Comparison of ENCODE assay signal across 8 cellular contexts in the genomic region with DNA sequence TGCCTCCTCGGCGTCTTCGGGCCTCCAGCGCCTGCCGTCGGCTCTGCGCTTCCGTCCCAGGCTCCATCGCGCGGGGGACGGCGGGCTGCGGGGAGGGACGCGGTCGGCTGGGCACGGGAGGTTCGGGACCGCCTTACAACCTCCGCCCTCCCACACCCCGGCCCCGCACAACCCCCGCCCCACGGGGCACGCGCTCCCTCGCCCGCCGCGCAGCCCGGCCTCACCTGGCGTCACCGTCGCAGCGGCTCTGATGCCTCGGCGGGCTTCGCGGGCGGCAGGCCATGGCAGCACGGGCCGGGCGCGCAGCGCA. TPM values are rescaled to one million over a fixed set of nuclear protein-coding genes. Genes with fewer than 3 reads are reported as not detected.
DNase-seq lines count a peak whose midpoint lies in the region; ATAC-seq and TF ChIP-seq lines count a peak whose summit lies in the region.

No MANE protein-coding gene starts in this region.

- TF ChIP-seq CTCF in DND-41 (IDR thresholded peaks at IDR 0.05; ENCODE audit: borderline replicate concordance, extremely low read depth, low read length, poor library complexity, severe bottlenecking) (no peak), thoracic aorta (IDR thresholded peaks at IDR 0.05) (no peak)

- peak overlapping the region; percentile 82 for H3K4me2 ChIP-seq in DND-41 (ENCODE audit: insufficient read depth, low read length)

- POLR2A ChIA-PET in activated naive CD8-positive, alpha-beta T cell treated with anti-CD3 and anti-CD28 coated beads, Interleukin-2, amount 10 ng/mL, durations not matched to agents 7 days and 5 days (lab: Charles Lee), result interaction anchor here (0.6 to 7.1 kb wide), 18 partner anchors 8 to 757 kb away, joined by 3 to 148 read pairs (median 4); a partner anchor contains a TSS

- H3K9me3 Mint-ChIP-seq in activated naive CD8-positive, alpha-beta T cell treated with anti-CD3 and anti-CD28 coated beads, Interleukin-2, amount 10 ng/mL, durations not matched to agents 7 days and 5 days, result no peaks in the 10 kb centered on the region

- DNase-seq in DND-41 (no peak), iPS-NIHi7 (ENCODE audit: extremely low spot score) (peak; percentile 43), thoracic aorta (ENCODE audit: low spot score) (no peak), AG08395 (ENCODE audit: low spot score) (no peak), D341Med (ENCODE audit: low spot score) (no peak)
- DNase-seq in activated naive CD8-positive, alpha-beta T cell treated with anti-CD3 and anti-CD28 coated beads, Interleukin-2, amount 10 ng/mL, durations not matched to agents 7 days and 5 days, result no peak

- H3K36me3 Mint-ChIP-seq in activated naive CD8-positive, alpha-beta T cell treated with anti-CD3 and anti-CD28 coated beads, Interleukin-2, amount 10 ng/mL, durations not matched to agents 7 days and 5 days, result peaks cover 25% of the 10 kb centered on the region

- peak overlapping the region; percentile 96 for H3K4me3 Mint-ChIP-seq in activated naive CD8-positive, alpha-beta T cell treated with anti-CD3 and anti-CD28 coated beads, Interleukin-2, amount 10 ng/mL, durations not matched to agents 7 days and 5 days

- H3K9me3 ChIP-seq in DND-41 (ENCODE audit: insufficient read depth, low read length, severe bottlenecking), result no peaks in the 10 kb centered on the region
- no peaks in the 10 kb centered on the region for H3K9me3 ChIP-seq in thoracic aorta

- peak overlapping the region; percentile 82 for H2AFZ ChIP-seq in DND-41 (ENCODE audit: low read depth, low read length)

- H3K27me3 ChIP-seq in DND-41 (ENCODE audit: insufficient read depth, low read length, poor library complexity) (no peaks in the 10 kb centered on the region), thoracic aorta (replicated peaks; ENCODE audit: insufficient read depth) (no peaks in the 10 kb centered on the region)

- H3K79me2 ChIP-seq in DND-41 (ENCODE audit: insufficient read depth, low read length), result peaks cover 96% of the 10 kb centered on the region

- H3K9ac ChIP-seq in DND-41 (ENCODE audit: low read depth, low read length), result peak overlapping the region; percentile 80

- H3K4me1 Mint-ChIP-seq in activated naive CD8-positive, alpha-beta T cell treated with anti-CD3 and anti-CD28 coated beads, Interleukin-2, amount 10 ng/mL, durations not matched to agents 7 days and 5 days, result peaks cover 53% of the 10 kb centered on the region

- H3K27me3 Mint-ChIP-seq in activated naive CD8-positive, alpha-beta T cell treated with anti-CD3 and anti-CD28 coated beads, Interleukin-2, amount 10 ng/mL, durations not matched to agents 7 days and 5 days, result no peaks in the 10 kb centered on the region

- peak overlapping the region; percentile 95 for H3K27ac ChIP-seq in DND-41 (ENCODE audit: low read length)
- H3K27ac ChIP-seq in thoracic aorta, result peak overlapping the region; percentile 93 to 100

- H3K4me1 ChIP-seq in DND-41 (ENCODE audit: insufficient read depth, low read length) (peaks cover 74% of the 10 kb centered on the region), thoracic aorta (ENCODE audit: control insufficient read depth in 1 of 2, low read depth in 2 of 2) (peaks cover 10 to 27% of the 10 kb centered on the region in 2 donors)

- no peak overlapping the region for H3K27ac Mint-ChIP-seq in activated naive CD8-positive, alpha-beta T cell treated with anti-CD3 and anti-CD28 coated beads, Interleukin-2, amount 10 ng/mL, durations not matched to agents 7 days and 5 days

- peaks cover 83% of the 10 kb centered on the region for H3K36me3 ChIP-seq in DND-41 (ENCODE audit: insufficient read depth, low read length)
- H3K36me3 ChIP-seq in thoracic aorta, result no peaks in the 10 kb centered on the region

- H3K4me3 ChIP-seq in DND-41 (ENCODE audit: low read depth in 1 of 2, low read length in 2 of 2), result peak overlapping the region; percentile 88 to 92
- peak overlapping the region; percentile 79 for H3K4me3 ChIP-seq in thoracic aorta

- H4K20me1 ChIP-seq in DND-41 (ENCODE audit: insufficient read depth, low read length), result peaks cover 61% of the 10 kb centered on the region

- peak; percentile 18 for ATAC-seq in DND-41 (ENCODE audit: insufficient read depth, low read depth)
- ATAC-seq in HG02870 (IDR thresholded peaks at IDR 0.05; ENCODE audit: unreplicated experiment), result peak; percentile 4
- ATAC-seq in activated naive CD8-positive, alpha-beta T cell treated with anti-CD3 and anti-CD28 coated beads, Interleukin-2, amount 10 ng/mL, durations not matched to agents 7 days and 5 days (ENCODE audit: low read depth), result peak; percentile 17
- ATAC-seq in thoracic aorta (ENCODE audit: insufficient number of reproducible peaks, low FRiP score, low read depth), result peak; percentile 13
- no peak for ATAC-seq in HG03196 (IDR thresholded peaks at IDR 0.05; ENCODE audit: unreplicated experiment)

RNA-seq across cellular contexts. Expression of a gene that starts 0.3 kb away (rescaled TPM):
- 100 to 1,000 TPM in 1 of 2 experiments, 10 to 100 TPM in 1; 99.7 to 103 TPM for total RNA-seq in activated naive CD8-positive, alpha-beta T cell treated with anti-CD3 and anti-CD28 coated beads, Interleukin-2, amount 10 ng/mL, durations not matched to agents 7 days and 5 days
- 10 to 100 TPM; 29.8 to 30.5 TPM for total RNA-seq in thoracic aorta

RNA-seq across cellular contexts. Expression of a gene that starts 9.3 kb away (rescaled TPM):
- 10 to 100 TPM; 27.5 to 27.6 TPM for total RNA-seq in activated naive CD8-positive, alpha-beta T cell treated with anti-CD3 and anti-CD28 coated beads, Interleukin-2, amount 10 ng/mL, durations not matched to agents 7 days and 5 days
- total RNA-seq in thoracic aorta, result 100 to 1,000 TPM in 1 of 2 donors, 10 to 100 TPM in 1; 58.1 to 104 TPM

RNA-seq across cellular contexts. Expression of a gene that starts 9.5 kb away (rescaled TPM):
- 100 to 1,000 TPM; 234 to 235 TPM for total RNA-seq in activated naive CD8-positive, alpha-beta T cell treated with anti-CD3 and anti-CD28 coated beads, Interleukin-2, amount 10 ng/mL, durations not matched to agents 7 days and 5 days
- 10 to 100 TPM in 1 of 2 donors, 1 to 10 TPM in 1; 6.2 to 24.5 TPM for total RNA-seq in thoracic aorta

RNA-seq across cellular contexts. Expression of a gene that starts 27.7 kb away (rescaled TPM):
- under 1 TPM; 0.54 to 0.97 TPM for total RNA-seq in activated naive CD8-positive, alpha-beta T cell treated with anti-CD3 and anti-CD28 coated beads, Interleukin-2, amount 10 ng/mL, durations not matched to agents 7 days and 5 days
- total RNA-seq in thoracic aorta, result 10 to 100 TPM in 1 of 2 donors, 1 to 10 TPM in 1; 5.1 to 10.9 TPM

Comparison
In these comparisons a context has a peak if more than half of its experiments do, and no peak if none do; other contexts are left out.
1. RNA of a gene that starts 9.5 kb away (total RNA-seq): 234 to 235 TPM in activated naive CD8-positive, alpha-beta T cell treated with anti-CD3 and anti-CD28 coated beads, Interleukin-2, amount 10 ng/mL, durations not matched to agents 7 days and 5 days; 6.2 to 24.5 TPM in thoracic aorta; every median in the first group is over 4 times any median in the second.